Comparison of ENCODE assay signal across 1 cellular context in genomic region chr20:3811421-3812258, GRCh38.
TF ChIP-seq lines count a peak whose summit lies in the region.

No MANE protein-coding gene starts in this region.

TF ChIP-seq in HepG2, 621 proteins besides CTCF, POLR2A, EP300 and RAD21 (continued from another document and continues in another):
- peak; percentile 67; the same call in 1 of the 2 replicates for TF ChIP-seq ZNF281 (CRISPR knock-in tag; IDR thresholded peaks at IDR 0.05; ENCODE audit: borderline replicate concordance)
- no peak; the same call in 1 of the 2 replicates for TF ChIP-seq ATF1 (CRISPR knock-in tag; IDR thresholded peaks at IDR 0.05)
- peak; percentile 92; the same call in 1 of the 2 replicates for TF ChIP-seq BRCA1 (CRISPR knock-in tag; IDR thresholded peaks at IDR 0.05)
- no peak for TF ChIP-seq ZNF7 (CRISPR knock-in tag; IDR thresholded peaks at IDR 0.05)
- TF ChIP-seq HMGXB3 (CRISPR knock-in tag; IDR thresholded peaks at IDR 0.05; ENCODE audit: borderline replicate concordance) = no peak
- peak; percentile 91; the same call in 1 of the 2 replicates for TF ChIP-seq IRX3 (CRISPR knock-in tag; IDR thresholded peaks at IDR 0.05; ENCODE audit: borderline replicate concordance, low read depth)
- TF ChIP-seq ZBTB8A (CRISPR knock-in tag; IDR thresholded peaks at IDR 0.05; ENCODE audit: borderline replicate concordance, low read depth) = peak; percentile 61; the same call in 1 of the 2 replicates
- TF ChIP-seq ZSCAN20 (CRISPR knock-in tag; IDR thresholded peaks at IDR 0.05; ENCODE audit: borderline replicate concordance) = 0 out of 2 replicates have a peak, but pooled peaks have one; percentile 79
- peak; percentile 88; the same call in 1 of the 2 replicates for TF ChIP-seq LBX2 (CRISPR knock-in tag; IDR thresholded peaks at IDR 0.05; ENCODE audit: borderline replicate concordance)
- no peak for TF ChIP-seq ZBTB40 (IDR thresholded peaks at IDR 0.05)
- peak; percentile 91 for TF ChIP-seq ZBTB40 (CRISPR knock-in tag; IDR thresholded peaks at IDR 0.05)
- no peak for TF ChIP-seq NR3C1 (CRISPR knock-in tag; IDR thresholded peaks at IDR 0.05)
- TF ChIP-seq ZNF496 (CRISPR knock-in tag; IDR thresholded peaks at IDR 0.05; ENCODE audit: insufficient replicate concordance) = no peak
- TF ChIP-seq KLF11 (CRISPR knock-in tag; IDR thresholded peaks at IDR 0.05) = peak; percentile 97; the same call in 1 of the 2 replicates
- TF ChIP-seq GMEB2 (CRISPR knock-in tag; IDR thresholded peaks at IDR 0.05; ENCODE audit: low read depth) = peak; percentile 23; the same call in 1 of the 2 replicates
- no peak for TF ChIP-seq IKZF1 (IDR thresholded peaks at IDR 0.05)
- TF ChIP-seq ZNF605 (CRISPR knock-in tag; IDR thresholded peaks at IDR 0.05) = peak; percentile 98
- TF ChIP-seq ZNF3 (CRISPR knock-in tag; IDR thresholded peaks at IDR 0.05) = peak; percentile 81; the same call in 1 of the 2 replicates
- no peak for TF ChIP-seq ZC3H4 (CRISPR knock-in tag; IDR thresholded peaks at IDR 0.05; ENCODE audit: borderline replicate concordance)
- TF ChIP-seq ZNF207 (IDR thresholded peaks at IDR 0.05; ENCODE audit: borderline replicate concordance) = no peak
- peak; percentile 99 for TF ChIP-seq ZNF766 (CRISPR knock-in tag; IDR thresholded peaks at IDR 0.05; ENCODE audit: borderline replicate concordance)
- peak; percentile 64 for TF ChIP-seq ZNF556 (CRISPR knock-in tag; IDR thresholded peaks at IDR 0.05; ENCODE audit: borderline replicate concordance)
- no peak; the same call in 1 of the 2 replicates for TF ChIP-seq ZNF776 (CRISPR knock-in tag; IDR thresholded peaks at IDR 0.05)
- TF ChIP-seq KLF12 (CRISPR knock-in tag; IDR thresholded peaks at IDR 0.05; ENCODE audit: borderline replicate concordance) = peak; percentile 94; the same call in 1 of the 2 replicates
- TF ChIP-seq PHF8 (CRISPR knock-in tag; IDR thresholded peaks at IDR 0.05) = peak; percentile 60
- TF ChIP-seq ZNF503 (CRISPR knock-in tag; IDR thresholded peaks at IDR 0.05) = peak; percentile 90
- TF ChIP-seq U2AF2 (IDR thresholded peaks at IDR 0.05; ENCODE audit: low read depth, low read length) = no peak
- TF ChIP-seq POLR2AphosphoS2 (IDR thresholded peaks at IDR 0.05; ENCODE audit: low read depth, low read length) = no peak
- TF ChIP-seq ZNF788 (CRISPR knock-in tag; IDR thresholded peaks at IDR 0.05; ENCODE audit: borderline replicate concordance) = peak; percentile 95
- TF ChIP-seq RBAK (CRISPR knock-in tag; IDR thresholded peaks at IDR 0.05) = peak; percentile 60; the same call in 1 of the 2 replicates
- TF ChIP-seq ZNF740 (CRISPR knock-in tag; IDR thresholded peaks at IDR 0.05) = peak; percentile 81; the same call in 1 of the 2 replicates
- peak; percentile 89 for TF ChIP-seq MEIS2 (CRISPR knock-in tag; IDR thresholded peaks at IDR 0.05)
- TF ChIP-seq ZNF713 (CRISPR knock-in tag; IDR thresholded peaks at IDR 0.05) = no peak
- no peak for TF ChIP-seq HDAC6 (IDR thresholded peaks at IDR 0.05; ENCODE audit: low read depth, low read length)
- peak; percentile 98 for TF ChIP-seq NFATC3 (CRISPR knock-in tag; IDR thresholded peaks at IDR 0.05)
- peak; percentile 99 for TF ChIP-seq ZNF580 (CRISPR knock-in tag; IDR thresholded peaks at IDR 0.05; ENCODE audit: borderline replicate concordance, low read depth)
- no peak for TF ChIP-seq ATF7 (IDR thresholded peaks at IDR 0.05)
- peak; percentile 92 for TF ChIP-seq ATF7 (CRISPR knock-in tag; IDR thresholded peaks at IDR 0.05)
- TF ChIP-seq REL (CRISPR knock-in tag; conservative IDR thresholded peaks at IDR 0.05) = peak; percentile 87; the same call in 1 of the 2 replicates
- TF ChIP-seq MTF1 (CRISPR knock-in tag; IDR thresholded peaks at IDR 0.05) = 0 out of 2 replicates have a peak, but pooled peaks have one; percentile 33
- TF ChIP-seq ZNF672 (CRISPR knock-in tag; IDR thresholded peaks at IDR 0.05) = no peak; the same call in 1 of the 2 replicates
- peak; percentile 94 for TF ChIP-seq ELF3 (CRISPR knock-in tag; IDR thresholded peaks at IDR 0.05)
